Comparison of ENCODE assay signal across 12 cellular contexts in genomic region chr11:96211433-96211832, GRCh38.
DNase-seq lines count a peak whose midpoint lies in the region; ATAC-seq and TF ChIP-seq lines count a peak whose summit lies in the region.
"Had no signal": no experiment of that assay in that cellular context is flagged by ENCODE, and none has a peak within 500 bp of the region (broad histone marks: within the 10 kb centered on the region; RNA-seq: fewer than 3 reads in every experiment).

No MANE protein-coding gene starts in this region.

- TF ChIP-seq CTCF in hepatocyte (IDR thresholded peaks at IDR 0.05; ENCODE audit: poor library complexity), result no peak

- peaks cover 4% of the 10 kb centered on the region for H3K36me3 Mint-ChIP-seq in stimulated activated naive CD8-positive, alpha-beta T cell treated with anti-CD3 and anti-CD28 coated beads, Interleukin-15, Interleukin-2, amounts not matched to agents 100 ng/mL and 50 ng/mL, for 24 hours (ENCODE audit: low read depth)

- H3K4me3 Mint-ChIP-seq in stimulated activated naive CD8-positive, alpha-beta T cell treated with anti-CD3 and anti-CD28 coated beads, Interleukin-15, Interleukin-2, amounts not matched to agents 100 ng/mL and 50 ng/mL, for 24 hours, result peak overlapping the region; percentile 57

- no peaks in the 10 kb centered on the region for H3K27me3 ChIP-seq in hepatocyte
- H3K27me3 ChIP-seq: body of pancreas had no signal

- H3K36me3 ChIP-seq in hepatocyte (replicated peaks; ENCODE audit: insufficient read depth, low read depth), result no peaks in the 10 kb centered on the region

- no peaks in the 10 kb centered on the region for H3K9me3 Mint-ChIP-seq in stimulated activated naive CD8-positive, alpha-beta T cell treated with anti-CD3 and anti-CD28 coated beads, Interleukin-15, Interleukin-2, amounts not matched to agents 100 ng/mL and 50 ng/mL, for 24 hours

- H3K27me3 Mint-ChIP-seq in stimulated activated naive CD8-positive, alpha-beta T cell treated with anti-CD3 and anti-CD28 coated beads, Interleukin-15, Interleukin-2, amounts not matched to agents 100 ng/mL and 50 ng/mL, for 24 hours, result no peaks in the 10 kb centered on the region

- no peaks in the 10 kb centered on the region for H3K9me3 ChIP-seq in hepatocyte (ENCODE audit: low read depth)
- H3K9me3 ChIP-seq: body of pancreas had no signal

- no peak overlapping the region for H2AFZ ChIP-seq in hepatocyte

- WGBS in hepatocyte (ENCODE audit: low lambda C conversion rate, missing lambda C conversion rate), result 83% methylated on average over 2 of the region's 2 CpGs

- peak; percentile 32 for DNase-seq in activated CD8-positive, alpha-beta memory T cell treated with anti-CD3 and anti-CD28 coated beads, Interleukin-2, amount 50 U/mL, for 1 hour (ENCODE audit: extremely low read depth)
- DNase-seq in activated CD8-positive, alpha-beta memory T cell treated with anti-CD3 and anti-CD28 coated beads, Interleukin-2, amount 50 U/mL, for 48 hours, result no peak
- peak; percentile 40 for DNase-seq in activated CD8-positive, alpha-beta memory T cell treated with anti-CD3 and anti-CD28 coated beads, Interleukin-2, amount 50 U/mL, for 4 hours
- DNase-seq in hepatocyte (ENCODE audit: low spot score) (no peak), 8988T (no peak), C1 segment of cervical spinal cord (lab: John Stamatoyannopoulos, UW) (no peak)
- DNase-seq: body of pancreas; DND-41; NCI-H1930; NK-92 treated with Interleukin-12 subunit alpha and Interleukin-12 subunit beta, amount 100 ng/mL, for 24 hours had no signal

- H3K4me2 ChIP-seq in hepatocyte, result no peak overlapping the region

- H3K4me1 ChIP-seq in hepatocyte (ENCODE audit: insufficient read depth), result peaks cover 40% of the 10 kb centered on the region

- H4K20me1 ChIP-seq in hepatocyte (ENCODE audit: insufficient read depth, poor library complexity, severe bottlenecking), result peaks cover 2% of the 10 kb centered on the region

- peaks cover 96% of the 10 kb centered on the region for H3K4me1 Mint-ChIP-seq in stimulated activated naive CD8-positive, alpha-beta T cell treated with anti-CD3 and anti-CD28 coated beads, Interleukin-15, Interleukin-2, amounts not matched to agents 100 ng/mL and 50 ng/mL, for 24 hours (ENCODE audit: low read depth)

- H3K27ac Mint-ChIP-seq in stimulated activated naive CD8-positive, alpha-beta T cell treated with anti-CD3 and anti-CD28 coated beads, Interleukin-15, Interleukin-2, amounts not matched to agents 100 ng/mL and 50 ng/mL, for 24 hours, result peak overlapping the region; percentile 95

- ATAC-seq in GM21717 (IDR thresholded peaks at IDR 0.05; ENCODE audit: unreplicated experiment), result no peak
- ATAC-seq: body of pancreas had no signal

- H3K9me2 ChIP-seq in hepatocyte (replicated peaks; ENCODE audit: insufficient read depth), result no peaks in the 10 kb centered on the region

- no peak overlapping the region for H3K4me3 ChIP-seq in hepatocyte
- H3K4me3 ChIP-seq: body of pancreas had no signal

- peak overlapping the region; percentile 60 for H3K27ac ChIP-seq in hepatocyte

- H3K79me2 ChIP-seq in hepatocyte, result peaks cover 42% of the 10 kb centered on the region

Comparison
In these comparisons a context has a peak if more than half of its experiments do, and no peak if none do; other contexts are left out.
1. DNase-seq: peak in activated CD8-positive, alpha-beta memory T cell treated with anti-CD3 and anti-CD28 coated beads, Interleukin-2, amount 50 U/mL, for 1 hour (single experiment) and activated CD8-positive, alpha-beta memory T cell treated with anti-CD3 and anti-CD28 coated beads, Interleukin-2, amount 50 U/mL, for 4 hours (single experiment); none in activated CD8-positive, alpha-beta memory T cell treated with anti-CD3 and anti-CD28 coated beads, Interleukin-2, amount 50 U/mL, for 48 hours (single experiment), hepatocyte (single experiment), 8988T (single experiment) and C1 segment of cervical spinal cord (0 of 14).